Comparison of ENCODE assay signal across 1 cellular context in genomic region chr14:104856869-104857860, GRCh38.
TF ChIP-seq lines count a peak whose summit lies in the region.

No MANE protein-coding gene starts in this region.

TF ChIP-seq in SK-N-SH, 30 proteins besides CTCF, POLR2A, EP300 and RAD21:
- TF ChIP-seq IRF3 (IDR thresholded peaks at IDR 0.05; ENCODE audit: low read depth, low read length), result no peak
- no peak for TF ChIP-seq TCF12 (IDR thresholded peaks at IDR 0.05)
- no peak for TF ChIP-seq RFX5 (IDR thresholded peaks at IDR 0.05; ENCODE audit: low read length)
- no peak for TF ChIP-seq MXI1 (IDR thresholded peaks at IDR 0.05; ENCODE audit: low read depth, low read length)
- no peak for TF ChIP-seq FOXJ3 (CRISPR knock-in tag; IDR thresholded peaks at IDR 0.05)
- TF ChIP-seq SMC3 (IDR thresholded peaks at IDR 0.05; ENCODE audit: low read depth, low read length), result no peak
- no peak for TF ChIP-seq ELF1 (IDR thresholded peaks at IDR 0.05)
- TF ChIP-seq PBX3 (IDR thresholded peaks at IDR 0.05), result no peak
- TF ChIP-seq USF1 (IDR thresholded peaks at IDR 0.05; ENCODE audit: borderline replicate concordance, low read depth), result no peak
- TF ChIP-seq TEAD4 (IDR thresholded peaks at IDR 0.05; ENCODE audit: borderline replicate concordance, insufficient read depth), result no peak
- no peak for TF ChIP-seq EZH2phosphoT487 (IDR thresholded peaks at IDR 0.05; ENCODE audit: borderline replicate concordance, low read depth)
- TF ChIP-seq SIN3A (IDR thresholded peaks at IDR 0.05; ENCODE audit: borderline replicate concordance, low read depth, low read length), result no peak
- no peak for TF ChIP-seq FOXM1 (IDR thresholded peaks at IDR 0.05; ENCODE audit: low read depth)
- no peak for TF ChIP-seq FOSL2 (IDR thresholded peaks at IDR 0.05; ENCODE audit: borderline replicate concordance, low read depth)
- TF ChIP-seq YY1 (IDR thresholded peaks at IDR 0.05; ENCODE audit: low read depth), result no peak
- no peak for TF ChIP-seq USF2 (IDR thresholded peaks at IDR 0.05; ENCODE audit: borderline replicate concordance, low read depth, low read length)
- TF ChIP-seq ZBTB33 (IDR thresholded peaks at IDR 0.05; ENCODE audit: borderline replicate concordance, low read depth), result no peak
- no peak for TF ChIP-seq CHD2 (IDR thresholded peaks at IDR 0.05; ENCODE audit: low read length, partially characterized antibody)
- TF ChIP-seq GABPA (IDR thresholded peaks at IDR 0.05; ENCODE audit: low read depth), result no peak
